Comparison of ENCODE assay signal across 12 cellular contexts in genomic region chr12:92493816-92494215, GRCh38.
DNase-seq lines count a peak whose midpoint lies in the region; ATAC-seq and TF ChIP-seq lines count a peak whose summit lies in the region.
"Had no signal": no experiment of that assay in that cellular context is flagged by ENCODE, and none has a peak within 500 bp of the region (broad histone marks: within the 10 kb centered on the region; RNA-seq: fewer than 3 reads in every experiment).

No MANE protein-coding gene starts in this region.

- TF ChIP-seq CTCF in astrocyte of the spinal cord (IDR thresholded peaks at IDR 0.05; ENCODE audit: low read depth, low read length): no peak

- DNase-seq in astrocyte of the spinal cord (ENCODE audit: low read depth, low spot score) (peak; percentile 22), NCI-H1694 treated with DMSO at 0.1 percent for 48 hours (lab: John Stamatoyannopoulos, UW) (no peak), HPDE6-E6E7 (ENCODE audit: extremely low spot score) (no peak), NCI-H1417 (lab: John Stamatoyannopoulos, UW) (no peak), AG20443 (ENCODE audit: low spot score) (no peak)
- DNase-seq: activated effector memory CD4-positive, alpha-beta T cell treated with Interleukin-2 at 50 U/mL for 16 hours; effector memory CD4-positive, alpha-beta T cell; NCI-H2029; ovary had no signal

- no peak overlapping the region for H3K4me3 ChIP-seq in astrocyte of the spinal cord (ENCODE audit: low read depth, low read length)
- H3K4me3 ChIP-seq: ovary had no signal

- peak; percentile 56 for ATAC-seq in GM18511 (IDR thresholded peaks at IDR 0.05; ENCODE audit: unreplicated experiment)
- ATAC-seq in GM21390 (IDR thresholded peaks at IDR 0.05; ENCODE audit: unreplicated experiment): peak; percentile 59
- peak; percentile 56 for ATAC-seq in HG03139 (IDR thresholded peaks at IDR 0.05; ENCODE audit: unreplicated experiment)

- in situ Hi-C loops in astrocyte of the spinal cord (cut with HindIII; ENCODE audit: low sequenced_read_pairs): no loop called here
